ENCODE assay signal across 18 cellular contexts in the genomic region with DNA sequence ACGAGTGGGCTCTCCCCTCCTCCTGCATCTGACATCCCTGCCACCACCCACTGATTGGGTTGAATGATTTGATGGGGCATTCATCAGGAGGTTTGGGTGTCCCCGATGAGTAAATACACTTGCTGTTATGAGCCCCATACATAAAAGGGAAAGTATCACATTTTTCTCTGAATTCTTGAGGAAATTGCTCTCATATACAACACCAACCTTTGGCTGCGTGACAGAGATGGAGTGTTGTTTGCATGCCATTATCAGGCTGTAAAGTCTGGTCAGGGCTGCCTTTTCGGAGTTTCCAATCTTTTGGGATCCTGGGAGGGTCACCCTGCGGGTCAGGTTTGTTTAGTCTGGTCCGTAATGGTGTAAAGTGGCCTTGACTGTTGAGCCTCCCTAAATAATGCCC.
"Had no signal": no experiment of that assay in that cellular context is flagged by ENCODE, and none has a peak within 500 bp of the region (broad histone marks: within the 10 kb centered on the region; RNA-seq: fewer than 3 reads in every experiment).

No MANE protein-coding gene starts in this region.

- ATAC-seq: activated T-helper 17 cell treated with anti-CD3 and anti-CD28 coated beads, Interleukin-2, amount 50 U/mL, for 72 hours; body of pancreas; effector memory CD8-positive, alpha-beta T cell; left ventricle myocardium superior had no signal

- H3K4me1 Mint-ChIP-seq: activated CD4-positive, alpha-beta T cell treated with anti-CD3 and anti-CD28 coated beads, Interleukin-2, amount 10 ng/mL, durations not matched to agents 7 days and 5 days; activated T-helper 17 cell treated with anti-CD3 and anti-CD28 coated beads, Interleukin-2, amount 50 U/mL, for 72 hours; central memory CD8-positive, alpha-beta T cell had no signal

- H3K36me3 ChIP-seq: adrenal gland, tibial artery had no signal

- H3K9me3 Mint-ChIP-seq: activated CD4-positive, alpha-beta T cell treated with anti-CD3 and anti-CD28 coated beads, Interleukin-2, amount 10 ng/mL, durations not matched to agents 7 days and 5 days; activated naive CD4-positive, alpha-beta T cell treated with anti-CD3 and anti-CD28 coated beads for 36 hours; activated T-helper 17 cell treated with anti-CD3 and anti-CD28 coated beads, Interleukin-2, amount 50 U/mL, for 72 hours; central memory CD8-positive, alpha-beta T cell; dendritic cell treated with granulocyte-macrophage colony-stimulating factor and Interleukin-4, amounts not matched to agents 40 ng/mL and 50 ng/mL, for 4 days; effector memory CD8-positive, alpha-beta T cell; neural crest cell; T-helper 1 cell treated with Interleukin-12 subunit alpha and Interleukin-12 subunit beta and Interleukin-4 antibody, amounts not matched to agents 30 μg/mL and 1 μg/mL, for 36 hours had no signal

- H3K27ac ChIP-seq: adrenal gland, body of pancreas, tibial artery had no signal

- DNase-seq: activated CD4-positive, alpha-beta T cell treated with anti-CD3 and anti-CD28 coated beads, Interleukin-2, amount 10 ng/mL, durations not matched to agents 7 days and 5 days; activated CD4-positive, CD25-positive, alpha-beta regulatory T cell; activated CD8-positive, alpha-beta memory T cell treated with anti-CD3 and anti-CD28 coated beads for 24 hours; activated naive CD4-positive, alpha-beta T cell treated with anti-CD3 and anti-CD28 coated beads for 36 hours; adrenal gland; body of pancreas; effector memory CD8-positive, alpha-beta T cell; erythroblast; glutamatergic neuron; islet precursor cell; left ventricle myocardium superior; stimulated activated CD4-positive, alpha-beta T cell treated with anti-CD3 and anti-CD28 coated beads, Interleukin-15, amount 100 ng/mL, for 24 hours; tibial artery had no signal

- H3K9me3 ChIP-seq: adrenal gland, body of pancreas, tibial artery had no signal

- H3K4me3 Mint-ChIP-seq: activated CD4-positive, alpha-beta T cell treated with anti-CD3 and anti-CD28 coated beads, Interleukin-2, amount 10 ng/mL, durations not matched to agents 7 days and 5 days; activated naive CD4-positive, alpha-beta T cell treated with anti-CD3 and anti-CD28 coated beads for 36 hours; activated T-helper 17 cell treated with anti-CD3 and anti-CD28 coated beads, Interleukin-2, amount 50 U/mL, for 72 hours; central memory CD8-positive, alpha-beta T cell; dendritic cell treated with granulocyte-macrophage colony-stimulating factor and Interleukin-4, amounts not matched to agents 40 ng/mL and 50 ng/mL, for 4 days; effector memory CD8-positive, alpha-beta T cell; neural crest cell; T-helper 1 cell treated with Interleukin-12 subunit alpha and Interleukin-12 subunit beta and Interleukin-4 antibody, amounts not matched to agents 30 μg/mL and 1 μg/mL, for 36 hours had no signal

- H3K4me3 ChIP-seq: adrenal gland, body of pancreas, tibial artery had no signal

- H3K27ac Mint-ChIP-seq: activated CD4-positive, alpha-beta T cell treated with anti-CD3 and anti-CD28 coated beads, Interleukin-2, amount 10 ng/mL, durations not matched to agents 7 days and 5 days; activated naive CD4-positive, alpha-beta T cell treated with anti-CD3 and anti-CD28 coated beads for 36 hours; activated T-helper 17 cell treated with anti-CD3 and anti-CD28 coated beads, Interleukin-2, amount 50 U/mL, for 72 hours; dendritic cell treated with granulocyte-macrophage colony-stimulating factor and Interleukin-4, amounts not matched to agents 40 ng/mL and 50 ng/mL, for 4 days; effector memory CD8-positive, alpha-beta T cell; T-helper 1 cell treated with Interleukin-12 subunit alpha and Interleukin-12 subunit beta and Interleukin-4 antibody, amounts not matched to agents 30 μg/mL and 1 μg/mL, for 36 hours had no signal

- H3K4me1 ChIP-seq: adrenal gland had no signal

- H3K27me3 ChIP-seq: adrenal gland, body of pancreas, tibial artery had no signal
